In genomic region chr14:24430682-24431568, GRCh38 we compare ENCODE assay signal across 8 cellular contexts. TPM values are rescaled to one million over a fixed set of nuclear protein-coding genes. Genes with fewer than 3 reads are reported as not detected.
DNase-seq lines count a peak whose midpoint lies in the region; ATAC-seq, FAIRE-seq and TF ChIP-seq lines count a peak whose summit lies in the region.

No MANE protein-coding gene starts in this region.

- H3K9me3 Mint-ChIP-seq in CD14-positive monocyte, result no peaks in the 10 kb centered on the region
- H3K9me3 Mint-ChIP-seq in astrocyte (ENCODE audit: unreplicated experiment), result no peaks in the 10 kb centered on the region
- H3K9me3 Mint-ChIP-seq in immature natural killer cell, result no peaks in the 10 kb centered on the region

- H2AFZ ChIP-seq in astrocyte (ENCODE audit: low read depth, low read length), result peak overlapping the region; percentile 20

- H3K27ac Mint-ChIP-seq in CD14-positive monocyte, result peak overlapping the region; percentile 91 to 96 (median 95)
- peak overlapping the region; percentile 78 for H3K27ac Mint-ChIP-seq in astrocyte (ENCODE audit: unreplicated experiment)
- H3K27ac Mint-ChIP-seq in immature natural killer cell, result peak overlapping the region; percentile 82 to 97 (median 87)

- no peaks in the 10 kb centered on the region for H3K9me3 ChIP-seq in astrocyte (ENCODE audit: insufficient read depth, low read depth, low read length)

- H3K4me2 ChIP-seq in astrocyte (ENCODE audit: low read length), result peak overlapping the region; percentile 96

- H3K4me1 Mint-ChIP-seq in CD14-positive monocyte (peaks cover 30% of the 10 kb centered on the region), astrocyte (ENCODE audit: low read depth, unreplicated experiment) (peaks cover 20% of the 10 kb centered on the region), immature natural killer cell (peaks cover 22 to 26% of the 10 kb centered on the region in 2 donors)

- intact Hi-C loops in CD14-positive monocyte (cut with micrococcal nuclease), result loop anchor here (2.0 to 10.0 kb wide), 2 partner anchors 98 to 186 kb away; partner anchors contain the start of gene TINF2 (in 1 of the 2)

- peaks cover 31% of the 10 kb centered on the region for H3K79me2 ChIP-seq in astrocyte (ENCODE audit: insufficient read depth, low read length)

- peaks cover 30% of the 10 kb centered on the region for H3K4me1 ChIP-seq in astrocyte (ENCODE audit: insufficient read depth, low read length)

- peak overlapping the region; percentile 83 for H3K4me3 ChIP-seq in astrocyte (ENCODE audit: insufficient read depth, low read depth, low read length)

- peaks cover 44% of the 10 kb centered on the region for H4K20me1 ChIP-seq in astrocyte (ENCODE audit: insufficient read depth, low read length)

- peak overlapping the region; percentile 92 for H3K27ac ChIP-seq in astrocyte (ENCODE audit: low read depth, low read length)

- peaks cover 18% of the 10 kb centered on the region for H3K36me3 ChIP-seq in astrocyte (ENCODE audit: insufficient read depth, low read length)

- H3K36me3 Mint-ChIP-seq in CD14-positive monocyte, result peaks cover 40 to 46% of the 10 kb centered on the region in 2 donors
- no peaks in the 10 kb centered on the region for H3K36me3 Mint-ChIP-seq in astrocyte (ENCODE audit: low read depth, unreplicated experiment)
- peaks cover 4 to 22% (median 18%) of the 10 kb centered on the region in 3 donors for H3K36me3 Mint-ChIP-seq in immature natural killer cell

- H3K27me3 ChIP-seq in astrocyte (ENCODE audit: insufficient read depth, low read length), result no peaks in the 10 kb centered on the region

- ATAC-seq in GM21717 (IDR thresholded peaks at IDR 0.05; ENCODE audit: unreplicated experiment) (peak; percentile 47), GM19452 (IDR thresholded peaks at IDR 0.05; ENCODE audit: unreplicated experiment) (no peak)

- H3K27me3 Mint-ChIP-seq in CD14-positive monocyte (ENCODE audit: low read depth in 3 of 3), result peaks cover 5 to 10% (median 9%) of the 10 kb centered on the region in 3 donors
- peaks cover 2% of the 10 kb centered on the region for H3K27me3 Mint-ChIP-seq in astrocyte (ENCODE audit: low read depth, unreplicated experiment)
- H3K27me3 Mint-ChIP-seq in immature natural killer cell (ENCODE audit: low read depth in 3 of 3), result peaks cover 3 to 12% (median 8%) of the 10 kb centered on the region in 3 donors

- H3K9ac ChIP-seq in astrocyte (ENCODE audit: low read length), result peak overlapping the region; percentile 96

- DNase-seq in CD14-positive monocyte (ENCODE audit: low spot score) (no peak), astrocyte (ENCODE audit: low read depth) (no peak), immature natural killer cell (peak; percentile 44 to 58 (median 53)), MV-4-11 (lab: John Stamatoyannopoulos, UW) (no peak)
- peak; percentile 41 to 60 for DNase-seq in stimulated activated CD4-positive, alpha-beta T cell treated with anti-CD3 and anti-CD28 coated beads, Interleukin-2, amount 100 ng/mL, for 48 hours

- TF ChIP-seq CTCF in CD14-positive monocyte (IDR thresholded peaks at IDR 0.05) (no peak), astrocyte (IDR thresholded peaks at IDR 0.05; ENCODE audit: insufficient read depth, low read depth, low read length) (no peak)

- peak; percentile 65 for TF ChIP-seq POLR2A in Raji (IDR thresholded peaks at IDR 0.05; ENCODE audit: insufficient read depth, low read depth, low read length)

- H3K4me3 Mint-ChIP-seq in CD14-positive monocyte (peak overlapping the region; percentile 86 to 88), astrocyte (ENCODE audit: unreplicated experiment) (peak overlapping the region; percentile 89), immature natural killer cell (peak overlapping the region; percentile 86 to 89 (median 87))

- FAIRE-seq in astrocyte (lab: Jason Lieb, UNC), result no peak

RNA-seq across cellular contexts. Expression of gene KHNYN, which starts 1.2 kb away (rescaled TPM):
- polyA plus RNA-seq in CD14-positive monocyte (10 to 100 TPM; 12.4 to 16.0 TPM), immature natural killer cell (10 to 100 TPM; 12.5 to 28.0 (median 25.6) TPM)
- 45.5 and 50.5 TPM in 2 replicates for total RNA-seq in astrocyte

RNA-seq across cellular contexts. Expression of gene CBLN3, which starts 1.5 kb away (rescaled TPM):
- polyA plus RNA-seq in CD14-positive monocyte, result under 1 TPM in 1 of 2 donors, not detected in 1; 0.07 TPM
- 3.9 and 5.4 TPM in 2 replicates for total RNA-seq in astrocyte
- not detected for polyA plus RNA-seq in immature natural killer cell

RNA-seq across cellular contexts. Expression of gene SDR39U1, which starts 11.7 kb away (rescaled TPM):
- polyA plus RNA-seq in CD14-positive monocyte, result 10 to 100 TPM; 37.3 to 39.2 TPM
- total RNA-seq in astrocyte, result 27.6 and 28.1 TPM in 2 replicates
- 10 to 100 TPM; 62.2 to 91.2 (median 82.6) TPM for polyA plus RNA-seq in immature natural killer cell

RNA-seq across cellular contexts. Expression of gene NYNRIN, which starts 32.1 kb away (rescaled TPM):
- under 1 TPM; 0.18 to 0.40 TPM for polyA plus RNA-seq in CD14-positive monocyte
- total RNA-seq in astrocyte, result 25.4 and 32.0 TPM in 2 replicates
- under 1 TPM in 2 of 3 donors, not detected in 1; 0.18 TPM for polyA plus RNA-seq in immature natural killer cell

Comparison
In these comparisons a context has a peak if more than half of its experiments do, and no peak if none do; other contexts are left out.
1. DNase-seq: peak in immature natural killer cell (3 of 3) and stimulated activated CD4-positive, alpha-beta T cell treated with anti-CD3 and anti-CD28 coated beads, Interleukin-2, amount 100 ng/mL, for 48 hours (2 of 2); none in CD14-positive monocyte (single experiment), astrocyte (single experiment) and MV-4-11 (single experiment).
2. Peak in every context shown above with its lines, with median percentiles within 50 percentile points of each other: H3K27ac Mint-ChIP-seq and H3K4me3 Mint-ChIP-seq.